10 cellular contexts compared by ENCODE assay signal in genomic region chr12:88153959-88154358, GRCh38. TPM values are rescaled to one million over a fixed set of nuclear protein-coding genes. Genes with fewer than 3 reads are reported as not detected.
DNase-seq lines count a peak whose midpoint lies in the region; ATAC-seq, FAIRE-seq and TF ChIP-seq lines count a peak whose summit lies in the region.
"Had no signal": no experiment of that assay in that cellular context is flagged by ENCODE, and none has a peak within 500 bp of the region (broad histone marks: within the 10 kb centered on the region; RNA-seq: fewer than 3 reads in every experiment).

No MANE protein-coding gene starts in this region.

- no peak for ATAC-seq in GM21423 (IDR thresholded peaks at IDR 0.05; ENCODE audit: unreplicated experiment)
- ATAC-seq in HG03135 (IDR thresholded peaks at IDR 0.05; ENCODE audit: unreplicated experiment) = no peak

- peaks cover 20% of the 10 kb centered on the region for H3K79me2 ChIP-seq in osteoblast (ENCODE audit: insufficient read depth, low read length)

- TF ChIP-seq CTCF in choroid plexus epithelial cell (conservative IDR thresholded peaks at IDR 0.05; ENCODE audit: low read depth, low read length) (no peak), osteoblast (IDR thresholded peaks at IDR 0.05; ENCODE audit: extremely low read depth, low read depth, low read length) (peak; percentile 52)

- H3K4me3 ChIP-seq in choroid plexus epithelial cell (ENCODE audit: low read depth, low read length) (no peak overlapping the region), osteoblast (ENCODE audit: insufficient read depth, low read length) (no peak overlapping the region)

- H4K20me1 ChIP-seq in osteoblast (ENCODE audit: insufficient read depth, low read length) = no peaks in the 10 kb centered on the region

- no peaks in the 10 kb centered on the region for H3K9me3 ChIP-seq in osteoblast (ENCODE audit: low read depth, low read length)

- H3K27ac ChIP-seq in osteoblast (ENCODE audit: low read depth, low read length) = peak overlapping the region; percentile 22

- H3K36me3 ChIP-seq in osteoblast (ENCODE audit: insufficient read depth, low read length) = no peaks in the 10 kb centered on the region

- H2AFZ ChIP-seq in osteoblast (ENCODE audit: low read length) = no peak overlapping the region

- no peak for FAIRE-seq in HTR-8/SVneo (lab: Jason Lieb, UNC)

- no peaks in the 10 kb centered on the region for H3K27me3 ChIP-seq in osteoblast (ENCODE audit: insufficient read depth, low read length)

- H3K4me2 ChIP-seq in osteoblast (ENCODE audit: insufficient read depth, low read length) = no peak overlapping the region

- H3K4me1 ChIP-seq in osteoblast (ENCODE audit: insufficient read depth, low read length) = no peaks in the 10 kb centered on the region

- DNase-seq in DMS53 (lab: John Stamatoyannopoulos, UW) (peak; percentile 60), DMS53 treated with DMSO at 0.1 percent for 48 hours (lab: John Stamatoyannopoulos, UW; ENCODE audit: unreplicated experiment) (no peak), NAMALWA (ENCODE audit: low spot score) (peak; percentile 37), choroid plexus epithelial cell (ENCODE audit: low read depth) (peak; percentile 80), osteoblast (ENCODE audit: insufficient read length, low spot score, missing footprints) (peak; percentile 60), HTR-8/SVneo (ENCODE audit: insufficient read length, low spot score) (no peak)
- DNase-seq: activated CD4-positive, alpha-beta T cell treated with anti-CD3 and anti-CD28 coated beads, Interleukin-2, amount 50 U/mL, for 4 hours; head of caudate nucleus had no signal

RNA-seq across cellular contexts. Expression of gene TMTC3, which starts 11.9 kb away (rescaled TPM):
- total RNA-seq in osteoblast = 46.3 and 48.0 TPM in 2 replicates

RNA-seq across cellular contexts. Expression of gene CEP290, which starts 12.1 kb away (rescaled TPM):
- 20.3 and 22.4 TPM in 2 replicates for total RNA-seq in osteoblast

Comparison
In these comparisons a context has a peak if more than half of its experiments do, and no peak if none do; other contexts are left out.
1. DNase-seq: peak in DMS53 (single experiment), NAMALWA (single experiment), choroid plexus epithelial cell (single experiment) and osteoblast (single experiment); none in DMS53 treated with DMSO at 0.1 percent for 48 hours (single experiment) and HTR-8/SVneo (single experiment).